11 cellular contexts compared by ENCODE assay signal in the genomic region with DNA sequence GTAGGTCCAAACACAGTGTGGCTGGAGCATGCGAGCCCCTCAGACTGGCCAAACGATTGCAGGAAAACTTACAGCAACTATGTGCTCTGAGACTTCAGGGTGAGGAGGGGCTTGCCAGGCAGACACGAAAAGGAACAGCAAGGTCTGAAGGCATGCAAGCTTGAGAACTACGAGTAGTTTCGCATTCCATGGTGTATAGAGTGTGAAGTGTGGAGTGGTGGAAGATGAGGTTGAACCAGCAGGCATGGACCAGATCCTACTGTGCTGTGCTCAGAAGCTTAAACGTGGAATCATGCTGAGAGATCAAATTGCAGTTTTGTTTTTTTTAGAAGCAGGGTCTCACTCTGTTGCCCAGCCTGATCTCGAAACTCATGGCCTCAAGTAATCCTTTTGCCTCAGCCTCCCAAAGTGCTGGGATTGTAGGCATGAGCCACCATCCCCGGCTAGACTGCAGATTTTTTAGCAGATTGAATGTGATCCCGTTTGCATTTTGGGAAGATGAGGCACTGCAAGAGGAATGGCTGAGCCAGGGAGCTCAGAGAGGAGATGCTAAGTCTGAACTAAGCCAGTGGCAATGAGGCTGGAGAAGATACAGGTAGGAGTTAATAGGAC. TPM values are rescaled to one million over a fixed set of nuclear protein-coding genes. Genes with fewer than 3 reads are reported as not detected.
DNase-seq lines count a peak whose midpoint lies in the region; ATAC-seq and TF ChIP-seq lines count a peak whose summit lies in the region.
"Had no signal": no experiment of that assay in that cellular context is flagged by ENCODE, and none has a peak within 500 bp of the region (broad histone marks: within the 10 kb centered on the region; RNA-seq: fewer than 3 reads in every experiment).

No MANE protein-coding gene starts in this region.

- no peak for DNase-seq in CD8-positive, alpha-beta T cell
- DNase-seq in IMR-90 (no peak), choroid plexus epithelial cell (ENCODE audit: low read depth) (peak; percentile 79), mesenteric fat pad (ENCODE audit: low spot score) (peak; percentile 53), PC-3 (no peak), hepatic stellate cell (ENCODE audit: low spot score) (no peak)
- no peak for DNase-seq in stimulated activated CD4-positive, alpha-beta T cell treated with anti-CD3 and anti-CD28 coated beads, Interleukin-4, amount 100 ng/mL, for 4 hours
- DNase-seq: SIG-M5 had no signal

- no peak overlapping the region for H3K4me3 ChIP-seq in CD8-positive, alpha-beta T cell (ENCODE audit: low read depth, low read length)
- no peak overlapping the region for H3K4me3 ChIP-seq in IMR-90 (ENCODE audit: insufficient read depth, low read depth, low read length)
- no peak overlapping the region for H3K4me3 ChIP-seq in choroid plexus epithelial cell (ENCODE audit: low read depth, low read length)
- H3K4me3 ChIP-seq in PC-3 (ENCODE audit: low read length): no peak overlapping the region

- H3K9me1 ChIP-seq in IMR-90 (ENCODE audit: insufficient read depth, low read length): no peaks in the 10 kb centered on the region

- H3K4me3 Mint-ChIP-seq in CD8-positive, alpha-beta T cell: no peak overlapping the region
- H3K4me3 Mint-ChIP-seq: CD14-positive monocyte, IgD-negative memory B cell had no signal

- peaks cover 0 to 7% of the 10 kb centered on the region in 2 experiments; a peak in 1 of 4 replicates for H3K79me1 ChIP-seq in IMR-90 (ENCODE audit: low read depth in 1 of 2, low read length in 2 of 2)

- no peak for TF ChIP-seq RAD21 in IMR-90 (IDR thresholded peaks at IDR 0.05; ENCODE audit: low read length)

- POLR2A ChIA-PET in CD8-positive, alpha-beta T cell (lab: Charles Lee): no interaction called here
- POLR2A ChIA-PET in IMR-90 (lab: Charles Lee; ENCODE audit: unreplicated experiment): interaction anchor here (0.6 kb wide), 1 partner anchor 115 kb away, joined by 3 read pairs; no protein-coding TSS in a partner anchor
- POLR2A ChIA-PET in PC-3 (lab: Charles Lee; ENCODE audit: unreplicated experiment): no interaction called here

- no peak overlapping the region for H3K18ac ChIP-seq in IMR-90 (ENCODE audit: low read depth, low read length)

- no TSS peak for BruUV-seq in IMR-90 (replicated peaks; lab: Mats Ljungman, UMichigan)
- BruUV-seq in PC-3 (replicated peaks; lab: Mats Ljungman, UMichigan): no TSS peak

- peaks cover 15% of the 10 kb centered on the region for H3K36me3 Mint-ChIP-seq in CD8-positive, alpha-beta T cell
- H3K36me3 Mint-ChIP-seq: IgD-negative memory B cell had no signal

- WGBS in IMR-90 (ENCODE audit: extremely low coverage in 2 of 2, insufficient read length in 1 of 2), 2 experiments: 77% methylated on average over 6 of the region's 9 CpGs; no CpG with 5 or more reads in 1 of the 2 experiments

- no peak overlapping the region for H2AK9ac ChIP-seq in IMR-90 (replicated peaks; ENCODE audit: low read depth, low read length, poor library complexity)

- no peak overlapping the region for H4K91ac ChIP-seq in IMR-90 (ENCODE audit: insufficient read depth, low read depth, low read length)

- H3K36me3 ChIP-seq in CD8-positive, alpha-beta T cell (ENCODE audit: insufficient read depth, low read length): no peaks in the 10 kb centered on the region
- peaks cover 20% of the 10 kb centered on the region for H3K36me3 ChIP-seq in IMR-90 (ENCODE audit: control insufficient read depth, insufficient read depth, low read length)
- no peaks in the 10 kb centered on the region for H3K36me3 ChIP-seq in PC-3 (ENCODE audit: low read depth, low read length)

- no peaks in the 10 kb centered on the region for H3K4me1 ChIP-seq in CD8-positive, alpha-beta T cell (ENCODE audit: insufficient read depth, low read length)
- H3K4me1 ChIP-seq in IMR-90 (ENCODE audit: control insufficient read depth, insufficient read depth, low read length): no peaks in the 10 kb centered on the region; the same call in 1 of the 2 replicates
- peaks cover 17% of the 10 kb centered on the region for H3K4me1 ChIP-seq in PC-3 (ENCODE audit: insufficient read depth, low read length)

- no peak overlapping the region for H3K56ac ChIP-seq in IMR-90 (ENCODE audit: extremely low read depth, insufficient read depth, low read length)

- no peak overlapping the region for H3K14ac ChIP-seq in IMR-90 (replicated peaks; ENCODE audit: low read depth, low read length)

- no peaks in the 10 kb centered on the region for H3K79me2 ChIP-seq in PC-3 (ENCODE audit: low read length)

- H3K9me2 ChIP-seq in PC-3 (replicated peaks; ENCODE audit: low read length): no peaks in the 10 kb centered on the region

- no peak overlapping the region for H4K8ac ChIP-seq in IMR-90 (ENCODE audit: low read depth in 2 of 2, low read length in 2 of 2)

- intact Hi-C loops in CD8-positive, alpha-beta T cell (cut with DNase I, micrococcal nuclease): loop anchor here in 1 of 2 experiments (2.0 kb wide), 1 partner anchor 73 kb away; the partner anchor contains the start of gene PSMB2
- intact Hi-C loops in IMR-90 (cut with micrococcal nuclease): no loop called here
- intact Hi-C loops in PC-3 (cut with micrococcal nuclease): no loop called here

- no peak overlapping the region for H2AFZ ChIP-seq in IMR-90 (replicated peaks; ENCODE audit: low read length, poor library complexity)
- H2AFZ ChIP-seq in PC-3 (ENCODE audit: low read length): no peak overlapping the region

- TF ChIP-seq POLR2A in IMR-90 (IDR thresholded peaks at IDR 0.05; ENCODE audit: low read depth, low read length): no peak

- H3K4ac ChIP-seq in IMR-90 (ENCODE audit: low read depth, low read length): no peak overlapping the region

- no peak overlapping the region for H2BK120ac ChIP-seq in IMR-90 (ENCODE audit: low read depth, low read length)

- H4K5ac ChIP-seq in IMR-90 (ENCODE audit: low read depth, low read length): no peak overlapping the region

- H2BK5ac ChIP-seq in IMR-90 (ENCODE audit: low read depth, low read length, poor library complexity, severe bottlenecking): no peak overlapping the region

- dilution Hi-C loops in IMR-90 (cut with HindIII; ENCODE audit: low sequenced_read_pairs, unreplicated experiment): no loop called here

- peak overlapping the region; percentile 27 for H3K27ac Mint-ChIP-seq in CD8-positive, alpha-beta T cell

- no peak overlapping the region for H3K27ac ChIP-seq in CD8-positive, alpha-beta T cell (ENCODE audit: low read depth, low read length)
- H3K27ac ChIP-seq in IMR-90 (ENCODE audit: insufficient read depth, low read length) (no peak overlapping the region), PC-3 (ENCODE audit: low read length) (no peak overlapping the region)

- H3K27me3 Mint-ChIP-seq in CD8-positive, alpha-beta T cell (ENCODE audit: low read depth): no peaks in the 10 kb centered on the region

- H3K9ac ChIP-seq in IMR-90 (ENCODE audit: low read depth, low read length): no peak overlapping the region
- H3K9ac ChIP-seq in PC-3 (ENCODE audit: low read length): no peak overlapping the region

- no peaks in the 10 kb centered on the region for H3K27me3 ChIP-seq in CD8-positive, alpha-beta T cell (ENCODE audit: insufficient read depth, low read length)
- H3K27me3 ChIP-seq in IMR-90 (ENCODE audit: control insufficient read depth, insufficient read depth, low read length) (peaks cover 11% of the 10 kb centered on the region), PC-3 (ENCODE audit: low read length) (no peaks in the 10 kb centered on the region)

- no peaks in the 10 kb centered on the region for H3K9me3 ChIP-seq in CD8-positive, alpha-beta T cell (ENCODE audit: low read length)
- H3K9me3 ChIP-seq in IMR-90 (ENCODE audit: control insufficient read depth, insufficient read depth, low read length): no peaks in the 10 kb centered on the region
- no peaks in the 10 kb centered on the region for H3K9me3 ChIP-seq in PC-3 (ENCODE audit: low read length)

- H3K23ac ChIP-seq in IMR-90 (ENCODE audit: low read depth, low read length): no peak overlapping the region

- H4K20me1 ChIP-seq in IMR-90 (ENCODE audit: insufficient read depth, low read length) (peaks cover 16% of the 10 kb centered on the region), PC-3 (ENCODE audit: low read length) (no peaks in the 10 kb centered on the region; the same call in 1 of the 2 replicates)

- H2AK5ac ChIP-seq in IMR-90 (ENCODE audit: low read depth, low read length): no peak overlapping the region

- peaks cover 17% of the 10 kb centered on the region for H3K4me1 Mint-ChIP-seq in CD8-positive, alpha-beta T cell (ENCODE audit: low read depth)

- H2BK20ac ChIP-seq in IMR-90 (ENCODE audit: low read depth, low read length): no peak overlapping the region

- H3K4me2 ChIP-seq in IMR-90 (ENCODE audit: low read depth, low read length) (no peak overlapping the region), PC-3 (ENCODE audit: low read length) (no peak overlapping the region)

- H3K9me3 Mint-ChIP-seq in CD8-positive, alpha-beta T cell: no peaks in the 10 kb centered on the region
- H3K9me3 Mint-ChIP-seq: CD14-positive monocyte, IgD-negative memory B cell had no signal

- no peaks in the 10 kb centered on the region for H3F3A ChIP-seq in PC-3 (ENCODE audit: low read length, unreplicated experiment)

- CTCF ChIA-PET in CD8-positive, alpha-beta T cell (lab: Charles Lee): interaction anchor here (0.8 to 5.9 kb wide), 32 partner anchors 9 to 218 kb away, joined by 3 to 144 read pairs (median 6); partner anchors contain the start of genes C1orf216 and CLSPN
- CTCF ChIA-PET in IMR-90 (lab: Yijun Ruan, JAX): interaction anchor here (1.1 to 2.4 kb wide), 5 partner anchors 11 to 163 kb away, joined by 3 to 10 read pairs (median 5); partner anchors contain the start of genes KIAA0319L and NCDN
- CTCF ChIA-PET in PC-3 (lab: Charles Lee): interaction anchor here (0.7 to 1.1 kb wide), 2 partner anchors 117 to 147 kb away, joined by 3 to 10 read pairs; no protein-coding TSS in a partner anchor

- no peak overlapping the region for H2BK15ac ChIP-seq in IMR-90 (ENCODE audit: low read depth, low read length)

- no peak for TF ChIP-seq CTCF in CD8-positive, alpha-beta T cell (IDR thresholded peaks at IDR 0.05)
- TF ChIP-seq CTCF in IMR-90 (conservative IDR thresholded peaks at IDR 0.05; ENCODE audit: low read depth, low read length) (no peak), choroid plexus epithelial cell (conservative IDR thresholded peaks at IDR 0.05; ENCODE audit: low read depth, low read length) (no peak), PC-3 (conservative IDR thresholded peaks at IDR 0.05; ENCODE audit: low read depth, low read length) (no peak)

- ATAC-seq in CD8-positive, alpha-beta T cell: no peak
- peak; percentile 18; the same call in 1 of the 2 replicates for ATAC-seq in IMR-90 (ENCODE audit: low read depth)
- no peak for ATAC-seq in PC-3

- in situ Hi-C loops in IMR-90 (cut with MboI; ENCODE audit: low sequenced_read_pairs): loop anchor here (5.0 to 10.0 kb wide), 2 partner anchors 159 to 373 kb away; partner anchors contain the start of gene SFPQ

RNA-seq across cellular contexts. Expression of gene TFAP2E, which starts 5.1 kb away (rescaled TPM):
- total RNA-seq in CD8-positive, alpha-beta T cell: 1 to 10 TPM; 2.2 to 2.6 TPM
- total RNA-seq in IMR-90 (2012; rRNA removed) (under 0.01 TPM in 2 replicates), mesenteric fat pad (1.2 TPM), PC-3 (2014; rRNA removed) (0.26 and 1.4 TPM in 2 replicates)
- polyA plus RNA-seq in IMR-90 (2012; rRNA removed): 0.09 and 0.19 TPM in 2 replicates
- 0.15 TPM in 1 of 2 replicates, not detected in the other for polyA plus RNA-seq in IMR-90 (2012; cell fraction: cytosol; rRNA removed)
- polyA plus RNA-seq in IMR-90 (2012; cell fraction: nucleus; rRNA removed; ENCODE audit: low replicate concordance): 1.3 and 2.0 TPM in 2 replicates
- total RNA-seq: HT1080 had no signal

RNA-seq across cellular contexts. Expression of gene NCDN, which starts 10.5 kb away (rescaled TPM):
- 10 to 100 TPM in 1 of 2 experiments, 1 to 10 TPM in 1; 9.1 to 10.3 TPM for total RNA-seq in CD8-positive, alpha-beta T cell
- 9.7 and 10.0 TPM in 2 replicates for total RNA-seq in IMR-90 (2012; rRNA removed)
- polyA plus RNA-seq in IMR-90 (2012; rRNA removed): 38.8 and 39.0 TPM in 2 replicates
- polyA plus RNA-seq in IMR-90 (2012; cell fraction: cytosol; rRNA removed): 27.5 and 45.0 TPM in 2 replicates
- polyA plus RNA-seq in IMR-90 (2012; cell fraction: nucleus; rRNA removed; ENCODE audit: low replicate concordance): 25.5 and 57.7 TPM in 2 replicates
- total RNA-seq in mesenteric fat pad: 16.0 TPM
- 25.2 and 30.2 TPM in 2 replicates for total RNA-seq in PC-3 (2014; rRNA removed)

RNA-seq across cellular contexts. Expression of gene KIAA0319L, which starts 10.8 kb away (rescaled TPM):
- total RNA-seq in CD8-positive, alpha-beta T cell: 10 to 100 TPM; 37.0 to 39.8 TPM
- total RNA-seq in IMR-90 (2012; rRNA removed): 38.0 and 49.8 TPM in 2 replicates
- polyA plus RNA-seq in IMR-90 (2012; rRNA removed): 33.9 and 38.0 TPM in 2 replicates
- polyA plus RNA-seq in IMR-90 (2012; cell fraction: cytosol; rRNA removed): 19.3 and 25.5 TPM in 2 replicates
- polyA plus RNA-seq in IMR-90 (2012; cell fraction: nucleus; rRNA removed; ENCODE audit: low replicate concordance): 41.2 and 65.5 TPM in 2 replicates
- total RNA-seq in mesenteric fat pad: 48.5 TPM
- 20.9 and 26.7 TPM in 2 replicates for total RNA-seq in PC-3 (2014; rRNA removed)

Comparison
In these comparisons a context has a peak if more than half of its experiments do, and no peak if none do; other contexts are left out.
1. DNase-seq: peak in choroid plexus epithelial cell (single experiment) and mesenteric fat pad (single experiment); none in CD8-positive, alpha-beta T cell (0 of 7), IMR-90 (single experiment), stimulated activated CD4-positive, alpha-beta T cell treated with anti-CD3 and anti-CD28 coated beads, Interleukin-4, amount 100 ng/mL, for 4 hours (0 of 2), PC-3 (single experiment) and hepatic stellate cell (single experiment).